ENCODE assay signal across 11 cellular contexts in the genomic region with DNA sequence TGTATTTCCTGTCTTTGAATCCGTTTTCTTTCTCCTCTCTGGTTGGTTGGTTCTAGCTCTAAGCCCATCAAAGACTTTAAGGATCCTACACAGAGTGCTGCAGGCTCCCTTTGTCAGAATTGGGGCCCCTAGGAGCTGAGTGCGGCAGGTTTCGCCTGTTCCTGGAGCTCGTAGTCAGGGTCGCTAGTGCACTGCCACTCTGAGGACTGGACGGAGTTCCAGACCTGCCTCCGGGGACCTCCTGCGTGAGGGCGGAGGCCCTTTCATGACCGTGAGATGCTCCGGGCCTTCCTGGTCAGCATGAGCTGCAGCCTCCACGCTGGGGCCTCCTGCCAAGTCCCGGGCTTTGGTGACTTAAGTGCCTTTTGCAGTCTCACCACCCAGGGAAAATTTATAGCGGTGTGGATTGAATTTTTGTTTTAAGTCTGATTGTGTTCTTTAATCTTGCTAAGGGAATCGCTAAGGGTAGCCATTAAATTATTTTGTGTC. TPM values are rescaled to one million over a fixed set of nuclear protein-coding genes. Genes with fewer than 3 reads are reported as not detected.
DNase-seq lines count a peak whose midpoint lies in the region; ATAC-seq, FAIRE-seq and TF ChIP-seq lines count a peak whose summit lies in the region.
"Had no signal": no experiment of that assay in that cellular context is flagged by ENCODE, and none has a peak within 500 bp of the region (broad histone marks: within the 10 kb centered on the region; RNA-seq: fewer than 3 reads in every experiment).

No MANE protein-coding gene starts in this region.

- peak overlapping the region; percentile 50 for H3K4me3 ChIP-seq in AG10803 (ENCODE audit: low read length)
- H3K4me3 ChIP-seq in fibroblast of the aortic adventitia (ENCODE audit: low read depth, low read length) = peak overlapping the region; percentile 51
- H3K4me3 ChIP-seq in osteoblast (ENCODE audit: insufficient read depth, low read length) = peak overlapping the region; percentile 56

- H3K27me3 ChIP-seq in osteoblast (ENCODE audit: insufficient read depth, low read length) = peaks cover 75% of the 10 kb centered on the region

- H3K27ac Mint-ChIP-seq in T-cell = peak overlapping the region in 1 of 2 donors; percentile 23

- ATAC-seq in T-cell (replicated peaks in 1 of 4) = no peak

- peaks cover 3 to 16% of the 10 kb centered on the region in 2 donors for H3K27me3 Mint-ChIP-seq in T-cell

- peaks cover 16 to 30% (median 29%) of the 10 kb centered on the region in 3 donors for H3K4me1 Mint-ChIP-seq in T-cell

- H3K9me3 ChIP-seq in osteoblast (ENCODE audit: low read depth, low read length) = no peaks in the 10 kb centered on the region

- H3K4me3 Mint-ChIP-seq in T-cell = peak overlapping the region; percentile 82 to 93 (median 86)

- H3K36me3 Mint-ChIP-seq in T-cell = no peaks in the 10 kb centered on the region

- DNase-seq in AG10803 (ENCODE audit: low read depth) (no peak), T-cell (no peak), fibroblast of the aortic adventitia (ENCODE audit: low read depth) (no peak), osteoblast (ENCODE audit: insufficient read length, low spot score, missing footprints) (no peak), AG08396 (ENCODE audit: low spot score) (no peak), frontal cortex (ENCODE audit: low spot score in 2 of 2) (no peak)
- no peak for DNase-seq in stimulated activated CD4-positive, alpha-beta T cell treated with anti-CD3 and anti-CD28 coated beads, Interleukin-4, amount 100 ng/mL, for 1 hour
- DNase-seq in stimulated activated CD4-positive, alpha-beta T cell treated with anti-CD3 and anti-CD28 coated beads, Interleukin-1b, Interleukin-23, amount 100 ng/mL, for 48 hours = no peak
- DNase-seq: DND-41, NCI-H1436 treated with DMSO at 0.1 percent for 48 hours had no signal

- peak overlapping the region; percentile 77 for H2AFZ ChIP-seq in osteoblast (ENCODE audit: low read length)

- TF ChIP-seq CTCF in AG10803 (conservative IDR thresholded peaks at IDR 0.05; ENCODE audit: low read length) = no peak
- no peak for TF ChIP-seq CTCF in fibroblast of the aortic adventitia (IDR thresholded peaks at IDR 0.05; ENCODE audit: insufficient read depth, low read length)
- no peak for TF ChIP-seq CTCF in osteoblast (IDR thresholded peaks at IDR 0.05; ENCODE audit: extremely low read depth, low read depth, low read length)

- no peaks in the 10 kb centered on the region for H4K20me1 ChIP-seq in osteoblast (ENCODE audit: insufficient read depth, low read length)

- H3K9me3 Mint-ChIP-seq in T-cell = no peaks in the 10 kb centered on the region

- H3K27ac ChIP-seq in osteoblast (ENCODE audit: low read depth, low read length) = no peak overlapping the region

- H3K79me2 ChIP-seq in osteoblast (ENCODE audit: insufficient read depth, low read length) = no peaks in the 10 kb centered on the region

- H3K4me1 ChIP-seq in osteoblast (ENCODE audit: insufficient read depth, low read length) = peaks cover 6% of the 10 kb centered on the region

- H3K36me3 ChIP-seq in osteoblast (ENCODE audit: insufficient read depth, low read length) = no peaks in the 10 kb centered on the region

- no peak for FAIRE-seq in frontal cortex (lab: Jason Lieb, UNC)

- POLR2A ChIA-PET in T-cell (lab: Charles Lee) = interaction anchor here in 1 of 2 donors (0.6 kb wide), 1 partner anchor 337 kb away, joined by 4 read pairs; no protein-coding TSS in a partner anchor

- CTCF ChIA-PET in T-cell (lab: Charles Lee) = interaction anchor here (0.5 to 1.8 kb wide), 5 partner anchors 18 to 193 kb away, joined by 3 to 9 read pairs (median 4); no protein-coding TSS in a partner anchor

- peak overlapping the region; percentile 79 for H3K4me2 ChIP-seq in osteoblast (ENCODE audit: insufficient read depth, low read length)

RNA-seq across cellular contexts. Expression of a gene that starts 33.7 kb away (rescaled TPM):
- total RNA-seq in T-cell (under 1 TPM in 1 of 5 donors, not detected in 4; 0.23 TPM), fibroblast of the aortic adventitia (ENCODE audit: low replicate concordance) (not detected in 2 replicates), osteoblast (not detected in 2 replicates), frontal cortex (not detected)
- total RNA-seq: kidney epithelial cell had no signal
